35 cellular contexts compared by ENCODE assay signal in the genomic region with DNA sequence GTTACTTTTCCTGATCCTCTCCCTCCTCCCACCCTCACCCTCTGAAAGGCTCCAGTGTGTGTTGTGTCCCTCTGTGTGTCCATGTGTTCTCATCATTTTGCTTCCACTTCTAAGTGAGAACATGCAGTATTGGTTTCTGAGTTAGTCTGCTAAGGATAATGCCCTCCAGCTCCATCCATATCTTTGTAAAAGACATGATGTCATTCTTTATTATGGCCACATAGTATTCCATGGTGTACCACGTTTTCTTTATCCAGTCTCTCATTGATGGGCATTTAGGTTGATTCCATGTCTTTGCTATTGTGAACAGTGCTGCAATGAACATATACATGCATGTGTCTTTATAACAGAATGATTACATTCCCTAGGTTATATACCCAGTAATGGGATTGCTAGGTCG.
"Had no signal": no experiment of that assay in that cellular context is flagged by ENCODE, and none has a peak within 500 bp of the region (broad histone marks: within the 10 kb centered on the region; RNA-seq: fewer than 3 reads in every experiment).

No MANE protein-coding gene starts in this region.

- H3K9me3 Mint-ChIP-seq: activated CD4-positive, alpha-beta memory T cell treated with anti-CD3 and anti-CD28 coated beads, Interleukin-2, amount 10 ng/mL, durations not matched to agents 7 days and 5 days; activated naive CD4-positive, alpha-beta T cell treated with anti-CD3 and anti-CD28 coated beads for 36 hours; activated naive CD4-positive, alpha-beta T cell treated with anti-CD3 and anti-CD28 coated beads, Interleukin-2, amount 50 U/mL, for 72 hours; central memory CD8-positive, alpha-beta T cell had no signal

- H3K4me3 Mint-ChIP-seq: activated CD4-positive, alpha-beta memory T cell treated with anti-CD3 and anti-CD28 coated beads, Interleukin-2, amount 10 ng/mL, durations not matched to agents 7 days and 5 days; activated CD8-positive, alpha-beta memory T cell treated with anti-CD3 and anti-CD28 coated beads, Interleukin-2, amount 10 ng/mL, durations not matched to agents 7 days and 5 days; activated naive CD4-positive, alpha-beta T cell treated with anti-CD3 and anti-CD28 coated beads for 36 hours; central memory CD8-positive, alpha-beta T cell had no signal

- H3K9me3 ChIP-seq: Peyer's patch had no signal

- H3K4me3 ChIP-seq: cardiac muscle cell, Peyer's patch had no signal

- H3K27ac ChIP-seq: cardiac muscle cell, Peyer's patch, VCaP had no signal

- H3K4me1 Mint-ChIP-seq: activated CD4-positive, alpha-beta memory T cell treated with anti-CD3 and anti-CD28 coated beads, Interleukin-2, amount 10 ng/mL, durations not matched to agents 7 days and 5 days; activated CD8-positive, alpha-beta memory T cell treated with anti-CD3 and anti-CD28 coated beads, Interleukin-2, amount 10 ng/mL, durations not matched to agents 7 days and 5 days; central memory CD8-positive, alpha-beta T cell had no signal

- DNase-seq: activated CD4-positive, alpha-beta memory T cell treated with anti-CD3 and anti-CD28 coated beads, Interleukin-2, amount 10 ng/mL, durations not matched to agents 7 days and 5 days; activated CD4-positive, alpha-beta T cell treated with anti-CD3 and anti-CD28 coated beads for 1 hour; activated CD4-positive, alpha-beta T cell treated with anti-CD3 and anti-CD28 coated beads for 48 hours; activated CD4-positive, CD25-positive, alpha-beta regulatory T cell; activated CD8-positive, alpha-beta memory T cell treated with anti-CD3 and anti-CD28 coated beads for 24 hours; activated CD8-positive, alpha-beta memory T cell treated with anti-CD3 and anti-CD28 coated beads, Interleukin-2, amount 10 ng/mL, durations not matched to agents 7 days and 5 days; activated CD8-positive, alpha-beta memory T cell treated with anti-CD3 and anti-CD28 coated beads, Interleukin-2, amount 50 U/mL, for 48 hours; activated gamma-delta T cell; activated naive CD4-positive, alpha-beta T cell treated with anti-CD3 and anti-CD28 coated beads for 36 hours; activated T-cell treated with anti-CD3 and anti-CD28 coated beads, Interleukin-2, amount 50 U/mL, for 48 hours; amniotic stem cell; aorta; NCI-H1092 treated with DMSO at 0.1 percent for 48 hours; NCI-H1417; NCI-H146; NCI-H187; NCI-H2029 treated with DMSO at 0.1 percent for 48 hours; NCI-H2107; NCI-H2171; NCI-H510A; NCI-H526; NCI-H748 treated with DMSO at 0.1 percent for 48 hours; NK-92 treated with Interleukin-12 subunit alpha and Interleukin-12 subunit beta, amount 100 ng/mL, for 24 hours; PC-3; Peyer's patch; RPMI8226; SHP77 treated with DMSO at 0.1 percent for 48 hours; SW 1271; T-helper 1 cell; T-helper 2 cell; T-helper 9 cell had no signal

- H3K36me3 Mint-ChIP-seq: activated naive CD4-positive, alpha-beta T cell treated with anti-CD3 and anti-CD28 coated beads, Interleukin-2, amount 50 U/mL, for 72 hours had no signal

- H3K4me1 ChIP-seq: Peyer's patch had no signal

- H3K27me3 Mint-ChIP-seq: activated CD4-positive, alpha-beta memory T cell treated with anti-CD3 and anti-CD28 coated beads, Interleukin-2, amount 10 ng/mL, durations not matched to agents 7 days and 5 days; activated CD8-positive, alpha-beta memory T cell treated with anti-CD3 and anti-CD28 coated beads, Interleukin-2, amount 10 ng/mL, durations not matched to agents 7 days and 5 days; central memory CD8-positive, alpha-beta T cell had no signal

- H3K27ac Mint-ChIP-seq: activated CD4-positive, alpha-beta memory T cell treated with anti-CD3 and anti-CD28 coated beads, Interleukin-2, amount 10 ng/mL, durations not matched to agents 7 days and 5 days; activated CD8-positive, alpha-beta memory T cell treated with anti-CD3 and anti-CD28 coated beads, Interleukin-2, amount 10 ng/mL, durations not matched to agents 7 days and 5 days; activated naive CD4-positive, alpha-beta T cell treated with anti-CD3 and anti-CD28 coated beads for 36 hours had no signal

- ATAC-seq: activated CD8-positive, alpha-beta memory T cell treated with anti-CD3 and anti-CD28 coated beads, Interleukin-2, amount 10 ng/mL, durations not matched to agents 7 days and 5 days; activated naive CD4-positive, alpha-beta T cell treated with anti-CD3 and anti-CD28 coated beads, Interleukin-2, amount 50 U/mL, for 72 hours; PC-3 had no signal

- H3K27me3 ChIP-seq: cardiac muscle cell, Peyer's patch had no signal
